ENCODE assay signal across 13 cellular contexts in genomic region chrY:20990869-20991548, GRCh38.
DNase-seq lines count a peak whose midpoint lies in the region; ATAC-seq and TF ChIP-seq lines count a peak whose summit lies in the region.
"Had no signal": no experiment of that assay in that cellular context is flagged by ENCODE, and none has a peak within 500 bp of the region (broad histone marks: within the 10 kb centered on the region; RNA-seq: fewer than 3 reads in every experiment).

No MANE protein-coding gene starts in this region.

- CTCF ChIA-PET in GM10248 (lab: Yijun Ruan, JAX): no interaction called here

- ATAC-seq in GM21528 (IDR thresholded peaks at IDR 0.05; ENCODE audit: low FRiP score, unreplicated experiment) (peak; percentile 99), left lobe of liver (peak; percentile 88), GM21786 (IDR thresholded peaks at IDR 0.05; ENCODE audit: unreplicated experiment) (no peak), HG02840 (IDR thresholded peaks at IDR 0.05; ENCODE audit: low FRiP score, unreplicated experiment) (no peak), HG03097 (IDR thresholded peaks at IDR 0.05; ENCODE audit: low FRiP score, unreplicated experiment) (no peak)
- ATAC-seq: Right ventricle myocardium inferior had no signal

- in situ Hi-C loops in GM13976 (cut with MboI; ENCODE audit: low sequenced_read_pairs, unreplicated experiment): no loop called here

- POLR2A ChIA-PET in GM10248 (lab: Yijun Ruan, JAX): no interaction called here

- DNase-seq in GM10248 (ENCODE audit: extremely low spot score): peak; percentile 8
- DNase-seq in NCI-H69 (lab: John Stamatoyannopoulos, UW): peak; percentile 4
- DNase-seq in left lobe of liver (ENCODE audit: low spot score): no peak
- DNase-seq in GM13976 (ENCODE audit: low spot score): no peak
- DNase-seq: activated CD4-positive, alpha-beta T cell treated with anti-CD3 and anti-CD28 coated beads for 4 hours; esophagus squamous epithelium; stimulated activated CD4-positive, alpha-beta T cell treated with anti-CD3 and anti-CD28 coated beads, Interleukin-1b, Interleukin-23, amount 100 ng/mL, for 48 hours; substantia nigra had no signal

- TF ChIP-seq CTCF in GM10248 (IDR thresholded peaks at IDR 0.05; ENCODE audit: control extremely low read depth, extremely low read depth, low read depth, missing control alignments) (no peak), GM13976 (IDR thresholded peaks at IDR 0.05; ENCODE audit: borderline replicate concordance, control extremely low read depth, extremely low read depth, insufficient read depth, missing control alignments) (no peak)

Comparison
In these comparisons a context has a peak if more than half of its experiments do, and no peak if none do; other contexts are left out.
1. DNase-seq: peak in GM10248 (single experiment) and NCI-H69 (single experiment); none in left lobe of liver (single experiment) and GM13976 (single experiment).
2. ATAC-seq: peak in GM21528 (single experiment) and left lobe of liver (single experiment); none in GM21786 (single experiment), HG02840 (single experiment) and HG03097 (single experiment).